ENCODE assay signal across 17 cellular contexts in the genomic region with DNA sequence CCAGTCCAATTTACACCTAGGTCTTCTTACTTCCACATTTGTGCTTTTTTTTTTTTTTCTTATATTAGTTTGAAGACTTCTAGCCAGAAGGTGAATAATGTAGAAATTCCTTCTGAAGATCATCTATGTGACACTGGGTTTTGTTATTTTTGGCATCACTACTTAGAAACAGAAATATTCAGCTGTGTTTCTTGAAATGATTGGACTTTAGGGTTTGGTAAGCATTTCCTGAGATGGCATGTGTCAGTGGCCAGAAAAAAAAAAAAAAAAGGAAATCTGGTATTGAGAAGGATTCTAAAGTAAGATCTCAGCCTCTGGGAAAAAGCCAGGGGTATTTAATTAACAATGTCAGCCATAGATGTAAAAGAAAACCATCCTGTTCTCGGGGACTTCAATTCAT. TPM values are rescaled to one million over a fixed set of nuclear protein-coding genes. Genes with fewer than 3 reads are reported as not detected.
A peak's percentile ranks its signal among the peaks of the same experiment; 100 is the strongest.
DNase-seq lines count a peak whose midpoint lies in the region; ATAC-seq, FAIRE-seq and TF ChIP-seq lines count a peak whose summit lies in the region.
"Had no signal": no experiment of that assay in that cellular context is flagged by ENCODE, and none has a peak within 500 bp of the region (broad histone marks: within the 10 kb centered on the region; RNA-seq: fewer than 3 reads in every experiment).

No MANE protein-coding gene starts in this region.

- H3K9me3 ChIP-seq in CD4-positive, alpha-beta T cell (ENCODE audit: control insufficient read depth, low read length) = no peaks in the 10 kb centered on the region
- H3K9me3 ChIP-seq in astrocyte (ENCODE audit: insufficient read depth, low read depth, low read length) = no peaks in the 10 kb centered on the region
- H3K9me3 ChIP-seq: adrenal gland, heart right ventricle, spleen, vagina had no signal

- no peak for TF ChIP-seq CTCF in CD4-positive, alpha-beta T cell (IDR thresholded peaks at IDR 0.05)
- no peak for TF ChIP-seq CTCF in astrocyte (IDR thresholded peaks at IDR 0.05; ENCODE audit: insufficient read depth, low read depth, low read length)

- no peaks in the 10 kb centered on the region for H3K27me3 Mint-ChIP-seq in CD4-positive, alpha-beta T cell
- no peaks in the 10 kb centered on the region for H3K27me3 Mint-ChIP-seq in astrocyte (ENCODE audit: low read depth, unreplicated experiment)
- H3K27me3 Mint-ChIP-seq: CD8-positive, alpha-beta memory T cell had no signal

- no peaks in the 10 kb centered on the region for H3K79me2 ChIP-seq in astrocyte (ENCODE audit: insufficient read depth, low read length)

- no peaks in the 10 kb centered on the region for H3K9me3 Mint-ChIP-seq in CD4-positive, alpha-beta T cell
- no peaks in the 10 kb centered on the region for H3K9me3 Mint-ChIP-seq in astrocyte (ENCODE audit: unreplicated experiment)
- H3K9me3 Mint-ChIP-seq: CD8-positive, alpha-beta memory T cell had no signal

- H3K27me3 ChIP-seq in CD4-positive, alpha-beta T cell (ENCODE audit: control insufficient read depth, insufficient read depth, low read length) = no peaks in the 10 kb centered on the region
- no peaks in the 10 kb centered on the region for H3K27me3 ChIP-seq in astrocyte (ENCODE audit: insufficient read depth, low read length)
- H3K27me3 ChIP-seq: adrenal gland, heart right ventricle, spleen, vagina had no signal

- no peaks in the 10 kb centered on the region for H4K20me1 ChIP-seq in astrocyte (ENCODE audit: insufficient read depth, low read length)

- no peak overlapping the region for H3K27ac ChIP-seq in CD4-positive, alpha-beta T cell (ENCODE audit: low read depth, low read length)
- no peak overlapping the region for H3K27ac ChIP-seq in astrocyte (ENCODE audit: low read depth, low read length)
- H3K27ac ChIP-seq: spleen, vagina had no signal

- FAIRE-seq in astrocyte (lab: Jason Lieb, UNC) = no peak
- FAIRE-seq: keratinocyte had no signal

- H3K36me3 ChIP-seq in astrocyte (ENCODE audit: insufficient read depth, low read length) = no peaks in the 10 kb centered on the region
- H3K36me3 ChIP-seq: adrenal gland, vagina had no signal

- peak overlapping the region; percentile 31 for H3K4me2 ChIP-seq in astrocyte (ENCODE audit: low read length)

- CTCF ChIA-PET in CD4-positive, alpha-beta T cell (lab: Charles Lee) = interaction anchor here (0.7 to 1.7 kb wide), 5 partner anchors 8 to 173 kb away, joined by 3 to 6 read pairs (median 3); no protein-coding TSS in a partner anchor

- peak overlapping the region; percentile 50 for H3K27ac Mint-ChIP-seq in CD4-positive, alpha-beta T cell
- peak overlapping the region; percentile 23 for H3K27ac Mint-ChIP-seq in astrocyte (ENCODE audit: unreplicated experiment)

- H3K4me1 Mint-ChIP-seq in CD4-positive, alpha-beta T cell (ENCODE audit: low read depth) = peaks cover 84% of the 10 kb centered on the region
- H3K4me1 Mint-ChIP-seq in astrocyte (ENCODE audit: low read depth, unreplicated experiment) = peaks cover 13% of the 10 kb centered on the region

- no peak for DNase-seq in CD4-positive, alpha-beta T cell
- DNase-seq in HT1080 (ENCODE audit: low read depth) (peak; percentile 57), astrocyte (ENCODE audit: low read depth) (peak; percentile 68), myocyte (ENCODE audit: low read depth) (peak; percentile 62), DMS53 treated with DMSO at 0.1 percent for 48 hours (lab: John Stamatoyannopoulos, UW; ENCODE audit: unreplicated experiment) (no peak), 8988T (no peak)
- DNase-seq: adrenal gland; CD8-positive, alpha-beta memory T cell; heart right ventricle; Kasumi-1; midbrain; NCI-H1694 treated with DMSO at 0.1 percent for 48 hours; NCI-H446 treated with DMSO at 0.1 percent for 48 hours; spleen had no signal

- H3K36me3 Mint-ChIP-seq in CD4-positive, alpha-beta T cell (ENCODE audit: low read depth) = peaks cover 43% of the 10 kb centered on the region
- H3K36me3 Mint-ChIP-seq in astrocyte (ENCODE audit: low read depth, unreplicated experiment) = no peaks in the 10 kb centered on the region

- POLR2A ChIA-PET in CD4-positive, alpha-beta T cell (lab: Charles Lee) = interaction anchor here (11.8 kb wide), 1 partner anchor 18 kb away, joined by 217 read pairs; no protein-coding TSS in a partner anchor

- intact Hi-C loops in CD4-positive, alpha-beta T cell (cut with DNase I, micrococcal nuclease) = no loop called here

- H3K4me3 ChIP-seq in astrocyte (ENCODE audit: insufficient read depth, low read depth, low read length) = no peak overlapping the region
- H3K4me3 ChIP-seq: adrenal gland, heart right ventricle, spleen, vagina had no signal

- no peak overlapping the region for H3K9ac ChIP-seq in astrocyte (ENCODE audit: low read length)

- H3K4me3 Mint-ChIP-seq in CD4-positive, alpha-beta T cell = no peak overlapping the region
- no peak overlapping the region for H3K4me3 Mint-ChIP-seq in astrocyte (ENCODE audit: unreplicated experiment)
- H3K4me3 Mint-ChIP-seq: CD8-positive, alpha-beta memory T cell had no signal

- ATAC-seq in CD4-positive, alpha-beta T cell (ENCODE audit: poor library complexity) = no peak
- no peak for ATAC-seq in GM19455 (IDR thresholded peaks at IDR 0.05; ENCODE audit: unreplicated experiment)
- ATAC-seq: heart right ventricle had no signal

- H2AFZ ChIP-seq in astrocyte (ENCODE audit: low read depth, low read length) = no peak overlapping the region

- H3K4me1 ChIP-seq in astrocyte (ENCODE audit: insufficient read depth, low read length) = no peaks in the 10 kb centered on the region
- H3K4me1 ChIP-seq: vagina had no signal

RNA-seq across cellular contexts. Expression of a gene that starts 43.4 kb away (rescaled TPM):
- total RNA-seq in CD4-positive, alpha-beta T cell = 10 to 100 TPM; 28.4 to 30.2 TPM
- total RNA-seq in HT1080 (2014; rRNA removed; shearing (Covaris generic)) = 10.6 and 11.2 TPM in 2 replicates
- 10.4 and 14.6 TPM in 2 replicates for polyA plus RNA-seq in HT1080 (2015; cell fraction: cytosol; rRNA removed)
- 10.4 and 12.2 TPM in 2 replicates for polyA plus RNA-seq in HT1080 (2015; cell fraction: nucleus; rRNA removed)
- total RNA-seq in astrocyte (2.3 and 2.4 TPM in 2 replicates), myocyte (0.99 and 1.8 TPM in 2 replicates)
- 0.15 TPM for polyA plus RNA-seq in myocyte (2012)

Comparison
In these comparisons a context has a peak if more than half of its experiments do, and no peak if none do; other contexts are left out.
1. DNase-seq: peak in HT1080 (single experiment), astrocyte (single experiment) and myocyte (single experiment); none in CD4-positive, alpha-beta T cell (0 of 10), DMS53 treated with DMSO at 0.1 percent for 48 hours (single experiment) and 8988T (single experiment).